ENCODE assay signal across 8 cellular contexts in the genomic region with DNA sequence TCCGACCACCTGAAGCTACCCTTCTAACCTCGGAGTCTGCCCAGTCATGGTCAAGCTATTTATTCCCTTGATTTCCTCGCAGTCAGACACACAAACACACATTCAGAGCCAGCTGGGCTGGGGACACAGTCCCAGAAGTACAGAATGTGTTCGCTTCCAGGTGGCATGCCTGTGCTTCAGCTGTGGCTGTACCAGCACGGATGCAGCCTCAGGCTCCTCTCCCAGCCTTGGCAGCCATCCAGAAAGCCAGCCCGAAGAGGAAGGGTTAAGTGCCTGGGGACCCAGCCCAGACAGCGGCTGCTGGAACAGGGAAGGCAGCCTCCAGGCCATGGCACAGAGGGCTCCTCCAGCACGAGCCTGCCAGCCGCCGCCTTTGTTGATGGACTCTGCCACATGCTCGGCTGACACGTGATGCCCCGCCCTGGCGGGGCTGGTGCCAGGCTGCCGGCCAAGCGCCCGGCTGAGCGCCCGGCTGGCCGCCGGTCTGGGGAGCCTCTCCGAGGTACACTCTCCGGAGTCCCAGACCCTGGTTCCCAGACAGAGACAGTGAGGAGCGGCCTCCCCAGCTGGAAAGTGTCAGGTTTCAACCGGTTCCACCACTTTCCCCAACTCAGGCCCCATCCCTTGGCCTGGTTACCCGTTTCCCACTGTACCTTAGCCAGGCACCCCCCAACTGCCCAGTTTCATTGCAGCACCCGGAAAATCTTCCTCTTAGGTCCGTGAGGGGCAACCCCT. TPM values are rescaled to one million over a fixed set of nuclear protein-coding genes. Genes with fewer than 3 reads are reported as not detected.
DNase-seq lines count a peak whose midpoint lies in the region; ATAC-seq lines count a peak whose summit lies in the region.

No MANE protein-coding gene starts in this region.

- DNase-seq in Daoy (ENCODE audit: low read depth) (peak; percentile 74), NCI-H2196 (lab: John Stamatoyannopoulos, UW; ENCODE audit: unreplicated experiment) (peak; percentile 84), caudate nucleus (lab: John Stamatoyannopoulos, UW) (peak in 59 of 61 donors; percentile 9 to 89 (median 72)), iris pigment epithelial cell (ENCODE audit: low read depth) (peak; percentile 80), NOMO-1 (lab: John Stamatoyannopoulos, UW; ENCODE audit: unreplicated experiment in 2 of 2) (no peak)
- no peak for DNase-seq in effector CD4-positive, alpha-beta T cell

- peak overlapping the region; percentile 70 for H3K27ac ChIP-seq in caudate nucleus (ENCODE audit: low read depth, low read length)

- H3K4me1 Mint-ChIP-seq in stimulated activated memory B cell treated with anti-CD40 and anti-IgM and Interleukin-4, amounts not matched to agents 10 μg/mL and 1 μg/mL and 100 μg/mL, for 72 hours: peaks cover 91% of the 10 kb centered on the region

- peak overlapping the region; percentile 91 for H3K27ac Mint-ChIP-seq in stimulated activated memory B cell treated with anti-CD40 and anti-IgM and Interleukin-4, amounts not matched to agents 10 μg/mL and 1 μg/mL and 100 μg/mL, for 72 hours

- peak overlapping the region; percentile 81 for H3K4me3 Mint-ChIP-seq in stimulated activated memory B cell treated with anti-CD40 and anti-IgM and Interleukin-4, amounts not matched to agents 10 μg/mL and 1 μg/mL and 100 μg/mL, for 72 hours

- ATAC-seq in stimulated activated memory B cell treated with anti-CD40 and anti-IgM and Interleukin-4, amounts not matched to agents 10 μg/mL and 1 μg/mL and 100 μg/mL, for 72 hours: no peak
- ATAC-seq in GM21423 (IDR thresholded peaks at IDR 0.05; ENCODE audit: unreplicated experiment): no peak

- no peaks in the 10 kb centered on the region for H3K27me3 Mint-ChIP-seq in stimulated activated memory B cell treated with anti-CD40 and anti-IgM and Interleukin-4, amounts not matched to agents 10 μg/mL and 1 μg/mL and 100 μg/mL, for 72 hours

- peaks cover 81% of the 10 kb centered on the region for H3K36me3 Mint-ChIP-seq in stimulated activated memory B cell treated with anti-CD40 and anti-IgM and Interleukin-4, amounts not matched to agents 10 μg/mL and 1 μg/mL and 100 μg/mL, for 72 hours

- H3K9me3 Mint-ChIP-seq in stimulated activated memory B cell treated with anti-CD40 and anti-IgM and Interleukin-4, amounts not matched to agents 10 μg/mL and 1 μg/mL and 100 μg/mL, for 72 hours: no peaks in the 10 kb centered on the region

RNA-seq across cellular contexts. Expression of gene BMF, which starts 5.4 kb away (rescaled TPM):
- total RNA-seq in Daoy (2014; rRNA removed; shearing (Covaris generic)): 2.2 and 3.7 TPM in 2 replicates

RNA-seq across cellular contexts. Expression of gene BUB1B, which starts 57.6 kb away (rescaled TPM):
- total RNA-seq in Daoy (2014; rRNA removed; shearing (Covaris generic)): 90.3 and 108 TPM in 2 replicates

Comparison
In these comparisons a context has a peak if more than half of its experiments do, and no peak if none do; other contexts are left out.
1. DNase-seq: peak in Daoy (single experiment), NCI-H2196 (single experiment), caudate nucleus (59 of 61) and iris pigment epithelial cell (single experiment); none in effector CD4-positive, alpha-beta T cell (single experiment) and NOMO-1 (0 of 2).